26 cellular contexts compared by ENCODE assay signal in genomic region chr6:24140572-24140971, GRCh38. TPM values are rescaled to one million over a fixed set of nuclear protein-coding genes. Genes with fewer than 3 reads are reported as not detected.
DNase-seq lines count a peak whose midpoint lies in the region; ATAC-seq and TF ChIP-seq lines count a peak whose summit lies in the region.
"Had no signal": no experiment of that assay in that cellular context is flagged by ENCODE, and none has a peak within 500 bp of the region (broad histone marks: within the 10 kb centered on the region; RNA-seq: fewer than 3 reads in every experiment).

No MANE protein-coding gene starts in this region.

- intact Hi-C loops in right cardiac atrium (cut with DNase I), result no loop called here

- no peak for TF ChIP-seq CTCF in coronary artery (IDR thresholded peaks at IDR 0.05)

- WGBS in right cardiac atrium, result 44% methylated on average over 14 of the region's 14 CpGs

- H3K4me3 ChIP-seq in coronary artery (peak overlapping the region; percentile 5), right cardiac atrium (ENCODE audit: low read length) (no peak overlapping the region)
- H3K4me3 ChIP-seq: GM12878, lung, transverse colon had no signal

- H3K27me3 ChIP-seq in right cardiac atrium (ENCODE audit: control insufficient read depth, insufficient read depth), result no peaks in the 10 kb centered on the region
- H3K27me3 ChIP-seq: transverse colon had no signal

- H3K4me1 ChIP-seq in right cardiac atrium (ENCODE audit: control insufficient read depth, insufficient read depth, low read length), result no peaks in the 10 kb centered on the region
- H3K4me1 ChIP-seq: transverse colon had no signal

- ATAC-seq in right cardiac atrium, result peak; percentile 26 to 29
- ATAC-seq in GM21381 (IDR thresholded peaks at IDR 0.05; ENCODE audit: unreplicated experiment), result no peak
- ATAC-seq in GM21423 (IDR thresholded peaks at IDR 0.05; ENCODE audit: unreplicated experiment), result no peak
- ATAC-seq in GM18505 (IDR thresholded peaks at IDR 0.05; ENCODE audit: unreplicated experiment), result no peak
- ATAC-seq: GM12878; naive thymus-derived CD8-positive, alpha-beta T cell had no signal

- no peak for TF ChIP-seq POLR2A in GM18505 (IDR thresholded peaks at IDR 0.05; ENCODE audit: borderline replicate concordance, extremely low read depth, insufficient read depth, insufficient read length)

- DNase-seq in Ammon's horn (ENCODE audit: low spot score) (peak; percentile 62), coronary artery (ENCODE audit: low spot score) (no peak), right cardiac atrium (peak; percentile 31 to 79 (median 78)), nucleus accumbens (lab: John Stamatoyannopoulos, UW) (peak in 35 of 56 donors; percentile 1 to 65 (median 25))
- DNase-seq in stimulated activated CD8-positive, alpha-beta memory T cell treated with anti-CD3 and anti-CD28 coated beads, Interleukin-4, amount 100 ng/mL, for 48 hours, result no peak
- DNase-seq: activated naive CD8-positive, alpha-beta T cell treated with anti-CD3 and anti-CD28 coated beads for 36 hours; DMS79 treated with DMSO at 0.1 percent for 48 hours; naive thymus-derived CD8-positive, alpha-beta T cell; NCI-H2171; NCI-H526 treated with DMSO at 0.1 percent for 48 hours; RPMI8226; SK-N-SH; small intestine; stimulated activated CD4-positive, alpha-beta T cell treated with anti-CD3 and anti-CD28 coated beads, Interleukin-4, amount 100 ng/mL, for 1 hour; stimulated activated naive CD4-positive, alpha-beta T cell treated with Interleukin-2 at 50 U/mL for 16 hours; transverse colon; WERI-Rb-1 had no signal

- no peak overlapping the region for H3K27ac ChIP-seq in coronary artery
- H3K27ac ChIP-seq in right cardiac atrium (ENCODE audit: low read length), result no peak overlapping the region
- H3K27ac ChIP-seq: KMS-11, transverse colon, WERI-Rb-1 had no signal

- H3K9me3 ChIP-seq in right cardiac atrium (ENCODE audit: control insufficient read depth, low read length), result no peaks in the 10 kb centered on the region
- H3K9me3 ChIP-seq: SK-N-SH, transverse colon had no signal

RNA-seq across cellular contexts. Expression of gene NRSN1, which starts 14.6 kb away (rescaled TPM):
- total RNA-seq in right cardiac atrium, result not detected
- 0.11 TPM for polyA plus RNA-seq in right cardiac atrium
- total RNA-seq: activated naive CD8-positive, alpha-beta T cell treated with anti-CD3 and anti-CD28 coated beads for 36 hours; GM12878; naive thymus-derived CD8-positive, alpha-beta T cell; progenitor cell of endocrine pancreas; T-helper 2 cell treated with Interferon-gamma antibody and Interleukin-4, amounts not matched to agents 100 ng/mL and 5 ng/mL, for 36 hours had no signal
- polyA plus RNA-seq: BJ; GM12878; lung; naive thymus-derived CD8-positive, alpha-beta T cell had no signal

Comparison
In these comparisons a context has a peak if more than half of its experiments do, and no peak if none do; other contexts are left out.
1. DNase-seq: peak in Ammon's horn (single experiment), right cardiac atrium (3 of 3) and nucleus accumbens (35 of 56); none in coronary artery (single experiment) and stimulated activated CD8-positive, alpha-beta memory T cell treated with anti-CD3 and anti-CD28 coated beads, Interleukin-4, amount 100 ng/mL, for 48 hours (single experiment).
2. ATAC-seq: peak in right cardiac atrium (2 of 2); none in GM21381 (single experiment), GM21423 (single experiment) and GM18505 (single experiment).